Comparison of ENCODE assay signal across 8 cellular contexts in the genomic region with DNA sequence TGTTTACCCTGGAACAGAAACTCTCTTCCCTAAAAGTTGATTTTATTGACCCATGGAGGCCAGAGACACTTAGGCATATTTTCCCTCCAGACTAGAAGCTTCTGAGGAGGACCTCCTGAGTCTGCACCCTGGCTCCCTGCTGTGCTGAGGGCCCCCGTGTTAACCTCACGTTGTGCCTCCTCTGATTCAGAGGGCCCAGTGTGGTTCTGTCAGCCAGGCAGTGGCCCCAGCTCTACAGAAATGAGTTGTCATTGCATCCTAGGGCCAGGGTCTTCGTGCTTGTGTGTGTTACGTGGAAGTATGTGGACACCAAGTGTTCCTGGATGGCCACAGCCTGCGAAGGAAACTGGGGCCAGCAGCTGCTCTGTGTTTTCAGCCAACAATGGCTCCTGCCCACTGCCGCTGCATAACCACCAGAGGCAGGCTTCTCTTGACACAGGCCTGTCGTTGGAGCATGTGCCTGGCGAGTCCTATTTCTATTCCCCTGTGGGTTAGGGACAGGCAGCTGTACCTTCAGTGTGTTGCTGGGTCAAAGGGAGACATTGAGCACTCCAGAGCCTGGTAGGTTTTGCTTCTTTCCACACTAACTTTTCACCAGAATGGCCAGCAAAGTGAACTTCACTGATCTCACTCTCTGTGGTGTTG. TPM values are rescaled to one million over a fixed set of nuclear protein-coding genes. Genes with fewer than 3 reads are reported as not detected.
A peak's percentile ranks its signal among the peaks of the same experiment; 100 is the strongest.
DNase-seq lines count a peak whose midpoint lies in the region; ATAC-seq and TF ChIP-seq lines count a peak whose summit lies in the region.

No MANE protein-coding gene starts in this region.

- DNase-seq in NCI-H1092 treated with DMSO at 0.1 percent for 48 hours (lab: John Stamatoyannopoulos, UW) = peak; percentile 4
- DNase-seq in left colon = no peak
- DNase-seq in stimulated activated CD4-positive, alpha-beta T cell treated with anti-CD3 and anti-CD28 coated beads, TNF-alpha, amount 100 ng/mL, for 24 hours (ENCODE audit: low read depth in 3 of 3) = peak in 2 of 3 experiments; percentile 34 to 52
- DNase-seq in GM10266 (ENCODE audit: extremely low spot score) = no peak
- DNase-seq in activated gamma-delta T cell treated with Interleukin-2 at 50 U/mL for 16 hours = no peak
- DNase-seq in middle frontal gyrus (ENCODE audit: extremely low spot score, low spot score) = no peak

- ATAC-seq in left colon = peak; percentile 26
- ATAC-seq in HG03442 (IDR thresholded peaks at IDR 0.05; ENCODE audit: unreplicated experiment) = no peak

- intact Hi-C loops in left colon (cut with DNase I, micrococcal nuclease) = no loop called here

- H3K27ac ChIP-seq in angular gyrus (ENCODE audit: low read depth, low read length) = peak overlapping the region; percentile 98

- TF ChIP-seq CTCF in GM10266 (IDR thresholded peaks at IDR 0.05; ENCODE audit: control insufficient read depth, insufficient read depth, low read depth, missing control alignments) = no peak

RNA-seq across cellular contexts. Expression of a gene that starts 44.5 kb away (rescaled TPM):
- 10 to 100 TPM; 85.3 to 91.2 TPM for total RNA-seq in left colon

RNA-seq across cellular contexts. Expression of a gene that starts 56.3 kb away (rescaled TPM):
- 10 to 100 TPM; 12.3 to 14.2 TPM for total RNA-seq in left colon

Comparison
In these comparisons a context has a peak if more than half of its experiments do, and no peak if none do; other contexts are left out.
1. DNase-seq: peak in NCI-H1092 treated with DMSO at 0.1 percent for 48 hours (single experiment) and stimulated activated CD4-positive, alpha-beta T cell treated with anti-CD3 and anti-CD28 coated beads, TNF-alpha, amount 100 ng/mL, for 24 hours (2 of 3); none in left colon (0 of 2), GM10266 (single experiment), activated gamma-delta T cell treated with Interleukin-2 at 50 U/mL for 16 hours (single experiment) and middle frontal gyrus (single experiment).